ENCODE assay signal across 14 cellular contexts in genomic region chr16:17658881-17659280, GRCh38.
A peak's percentile ranks its signal among the peaks of the same experiment; 100 is the strongest.
DNase-seq lines count a peak whose midpoint lies in the region; ATAC-seq and TF ChIP-seq lines count a peak whose summit lies in the region.
"Had no signal": no experiment of that assay in that cellular context is flagged by ENCODE, and none has a peak within 500 bp of the region (broad histone marks: within the 10 kb centered on the region; RNA-seq: fewer than 3 reads in every experiment).

No MANE protein-coding gene starts in this region.

- peak overlapping the region; percentile 55; the same call in 1 of the 2 replicates for H3K27ac Mint-ChIP-seq in WTC11
- no peak overlapping the region for H3K27ac Mint-ChIP-seq in CD4-positive, alpha-beta T cell
- H3K27ac Mint-ChIP-seq: HFFc6 had no signal

- H4K5ac ChIP-seq in mesendoderm (ENCODE audit: low read length): no peak overlapping the region

- H3K4ac ChIP-seq in mesendoderm (ENCODE audit: low read depth, low read length): no peak overlapping the region

- no peaks in the 10 kb centered on the region for H3K79me2 ChIP-seq in mesendoderm (ENCODE audit: control insufficient read depth, insufficient read depth, low read length)

- no peak overlapping the region for H3K23ac ChIP-seq in mesendoderm (ENCODE audit: low read length)

- intact Hi-C loops in CD4-positive, alpha-beta T cell (cut with DNase I, micrococcal nuclease): no loop called here

- H3K4me3 ChIP-seq in AG10803 (ENCODE audit: low read length) (no peak overlapping the region), mesendoderm (ENCODE audit: low read length) (no peak overlapping the region)
- H3K4me3 ChIP-seq: BLaER1, K562 had no signal

- H3K27me3 ChIP-seq in mesendoderm (ENCODE audit: insufficient read depth, low read length, poor library complexity): no peaks in the 10 kb centered on the region
- H3K27me3 ChIP-seq in CD4-positive, alpha-beta T cell (ENCODE audit: control insufficient read depth, insufficient read depth, low read length): peaks cover 9% of the 10 kb centered on the region
- H3K27me3 ChIP-seq: BLaER1 had no signal

- H3K9me3 Mint-ChIP-seq in WTC11: no peaks in the 10 kb centered on the region
- H3K9me3 Mint-ChIP-seq in CD4-positive, alpha-beta T cell: no peaks in the 10 kb centered on the region
- H3K9me3 Mint-ChIP-seq: HFFc6 had no signal

- no peaks in the 10 kb centered on the region for H3K9me3 ChIP-seq in CD4-positive, alpha-beta T cell (ENCODE audit: control insufficient read depth, low read length)
- H3K9me3 ChIP-seq: BLaER1 had no signal

- H3K36me3 ChIP-seq in mesendoderm (ENCODE audit: control insufficient read depth, insufficient read depth, low read length): no peaks in the 10 kb centered on the region
- H3K36me3 ChIP-seq: BLaER1 had no signal

- peaks cover 72% of the 10 kb centered on the region for H3K4me1 Mint-ChIP-seq in WTC11
- H3K4me1 Mint-ChIP-seq in CD4-positive, alpha-beta T cell (ENCODE audit: low read depth): no peaks in the 10 kb centered on the region

- CTCF ChIA-PET in WTC11 (lab: Charles Lee): interaction anchor here (1.7 kb wide), 1 partner anchor 80 kb away, joined by 6 read pairs; no protein-coding TSS in a partner anchor
- CTCF ChIA-PET in CD4-positive, alpha-beta T cell (lab: Charles Lee): no interaction called here

- no peak overlapping the region for H3K4me2 ChIP-seq in mesendoderm (ENCODE audit: low read length)
- H3K4me2 ChIP-seq: BLaER1 had no signal

- DNase-seq in AG10803 (ENCODE audit: low read depth) (peak; percentile 6), EH (ENCODE audit: low read depth) (peak; percentile 40), WTC11 (ENCODE audit: low spot score) (no peak), mesendoderm (peak; percentile 47), A172 (ENCODE audit: low spot score) (no peak)
- DNase-seq in CD4-positive, alpha-beta T cell: no peak
- DNase-seq: DMS53, GOT3, HCEC 1CT, HFFc6 had no signal

- no peak overlapping the region for H3K18ac ChIP-seq in mesendoderm (ENCODE audit: low read length)

- H3K4me3 Mint-ChIP-seq in WTC11: no peak overlapping the region
- H3K4me3 Mint-ChIP-seq in CD4-positive, alpha-beta T cell: no peak overlapping the region
- H3K4me3 Mint-ChIP-seq: HFFc6 had no signal

- peaks cover 14% of the 10 kb centered on the region for H3K27me3 Mint-ChIP-seq in WTC11 (ENCODE audit: low read depth)
- H3K27me3 Mint-ChIP-seq in CD4-positive, alpha-beta T cell: peaks cover 25% of the 10 kb centered on the region

- TF ChIP-seq CTCF in AG10803 (conservative IDR thresholded peaks at IDR 0.05; ENCODE audit: low read length): no peak
- TF ChIP-seq CTCF in WTC11 (IDR thresholded peaks at IDR 0.05): no peak
- no peak for TF ChIP-seq CTCF in CD4-positive, alpha-beta T cell (IDR thresholded peaks at IDR 0.05)

- no peak overlapping the region for H3K9ac ChIP-seq in mesendoderm (ENCODE audit: low read length)
- H3K9ac ChIP-seq: BLaER1 had no signal

- no peak overlapping the region for H2BK120ac ChIP-seq in mesendoderm (ENCODE audit: low read depth, low read length)

- no peak overlapping the region for H2BK15ac ChIP-seq in mesendoderm (replicated peaks; ENCODE audit: low read depth)

- no peaks in the 10 kb centered on the region for H3K4me1 ChIP-seq in mesendoderm (ENCODE audit: control insufficient read depth, low read depth, low read length)
- H3K4me1 ChIP-seq: BLaER1 had no signal

- no peak overlapping the region for H2BK5ac ChIP-seq in mesendoderm (ENCODE audit: low read length)

- POLR2A ChIA-PET in WTC11 (lab: Charles Lee): no interaction called here
- POLR2A ChIA-PET in CD4-positive, alpha-beta T cell (lab: Charles Lee): no interaction called here

- ATAC-seq in WTC11 (no peak; the same call in 1 of the 2 replicates), GM21381 (IDR thresholded peaks at IDR 0.05; ENCODE audit: unreplicated experiment) (no peak), HG02938 (IDR thresholded peaks at IDR 0.05; ENCODE audit: unreplicated experiment) (no peak)
- no peak for ATAC-seq in CD4-positive, alpha-beta T cell (ENCODE audit: poor library complexity)
- ATAC-seq: K562 had no signal

- WGBS in mesendoderm (ENCODE audit: extremely low coverage, insufficient coverage, low lambda C conversion rate): no CpG with 5 or more reads among the region's 3 CpGs

- H3K79me1 ChIP-seq in mesendoderm (ENCODE audit: low read length): no peaks in the 10 kb centered on the region

- H2AK5ac ChIP-seq in mesendoderm (ENCODE audit: low read length): no peak overlapping the region

- H3K27ac ChIP-seq in mesendoderm (ENCODE audit: low read depth, low read length): no peak overlapping the region
- no peak overlapping the region for H3K27ac ChIP-seq in CD4-positive, alpha-beta T cell (ENCODE audit: low read depth, low read length)
- H3K27ac ChIP-seq: BLaER1 had no signal

- H4K8ac ChIP-seq in mesendoderm (ENCODE audit: low read depth, low read length): no peak overlapping the region

- no peaks in the 10 kb centered on the region for H3K36me3 Mint-ChIP-seq in WTC11
- H3K36me3 Mint-ChIP-seq in CD4-positive, alpha-beta T cell (ENCODE audit: low read depth): no peaks in the 10 kb centered on the region

- no peak overlapping the region for H3K56ac ChIP-seq in mesendoderm (ENCODE audit: low read length)

TF ChIP-seq in WTC11, 78 proteins besides CTCF, POLR2A, EP300 and RAD21 (continues in another document):
- no peak for TF ChIP-seq GABPB1 (CRISPR knock-in tag; IDR thresholded peaks at IDR 0.05)
- no peak for TF ChIP-seq ZSCAN18 (CRISPR knock-in tag; IDR thresholded peaks at IDR 0.05)
- TF ChIP-seq NR2C2 (CRISPR knock-in tag; IDR thresholded peaks at IDR 0.05): no peak
- no peak for TF ChIP-seq ZNF232 (CRISPR knock-in tag; IDR thresholded peaks at IDR 0.05)
- no peak for TF ChIP-seq ZNF396 (CRISPR knock-in tag; IDR thresholded peaks at IDR 0.05; ENCODE audit: borderline replicate concordance)
- no peak for TF ChIP-seq ZBTB43 (CRISPR knock-in tag; IDR thresholded peaks at IDR 0.05)
- no peak for TF ChIP-seq MYBL2 (CRISPR knock-in tag; IDR thresholded peaks at IDR 0.05)
- no peak for TF ChIP-seq CBFB (CRISPR knock-in tag; IDR thresholded peaks at IDR 0.05; ENCODE audit: low read depth)
- TF ChIP-seq, protein P1, sequence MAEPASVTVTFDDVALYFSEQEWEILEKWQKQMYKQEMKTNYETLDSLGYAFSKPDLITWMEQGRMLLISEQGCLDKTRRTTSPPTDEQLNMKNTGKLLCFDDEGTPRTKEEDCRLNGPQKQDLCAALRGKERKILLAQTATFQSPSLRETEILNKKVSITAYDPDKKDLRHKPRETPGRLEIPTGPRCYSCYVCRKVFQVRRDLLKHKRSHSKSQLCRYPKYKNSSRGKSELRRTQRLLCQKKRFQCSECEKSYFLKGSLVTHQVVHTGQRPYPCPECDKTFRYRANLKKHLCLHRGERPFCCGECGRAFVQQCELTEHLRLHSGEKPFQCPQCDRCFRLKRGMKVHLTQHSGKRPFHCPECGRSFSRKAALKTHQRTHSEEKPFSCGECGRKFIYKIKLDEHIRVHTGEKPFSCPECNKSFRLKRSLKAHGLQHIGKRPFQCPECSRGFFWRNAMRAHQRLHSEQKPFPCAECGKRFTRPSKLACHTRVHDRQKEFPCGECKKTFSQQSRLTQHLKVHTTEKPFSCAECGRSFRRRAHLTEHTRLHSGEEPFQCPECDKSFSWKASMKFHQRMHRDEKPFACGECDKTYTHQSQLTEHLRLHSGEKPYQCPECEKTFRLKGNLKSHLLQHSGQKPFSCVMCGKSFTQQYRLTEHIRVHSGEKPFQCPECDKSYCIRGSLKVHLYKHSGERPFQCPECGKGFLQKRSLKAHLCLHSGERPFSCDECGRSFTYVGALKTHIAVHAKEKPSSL (CRISPR knock-in tag; conservative IDR thresholded peaks at IDR 0.05): no peak
- no peak for TF ChIP-seq E2F5 (CRISPR knock-in tag; IDR thresholded peaks at IDR 0.05)
- no peak for TF ChIP-seq CDX4 (CRISPR knock-in tag; IDR thresholded peaks at IDR 0.05; ENCODE audit: borderline replicate concordance)
- TF ChIP-seq IRF2 (CRISPR knock-in tag; IDR thresholded peaks at IDR 0.05; ENCODE audit: borderline replicate concordance, low read depth): no peak
- TF ChIP-seq ATF1 (CRISPR knock-in tag; IDR thresholded peaks at IDR 0.05): no peak
- no peak for TF ChIP-seq NFATC4 (CRISPR knock-in tag; IDR thresholded peaks at IDR 0.05)
- TF ChIP-seq SOX15 (CRISPR knock-in tag; IDR thresholded peaks at IDR 0.05): no peak

Comparison
In these comparisons a context has a peak if more than half of its experiments do, and no peak if none do; other contexts are left out.
1. DNase-seq: peak in AG10803 (single experiment), EH (single experiment) and mesendoderm (single experiment); none in WTC11 (single experiment), CD4-positive, alpha-beta T cell (0 of 10) and A172 (single experiment).